ENCODE assay signal across 18 cellular contexts in genomic region chr10:99537381-99538286, GRCh38. TPM values are rescaled to one million over a fixed set of nuclear protein-coding genes. Genes with fewer than 3 reads are reported as not detected.
DNase-seq lines count a peak whose midpoint lies in the region; ATAC-seq and TF ChIP-seq lines count a peak whose summit lies in the region.
"Had no signal": no experiment of that assay in that cellular context is flagged by ENCODE, and none has a peak within 500 bp of the region (broad histone marks: within the 10 kb centered on the region; RNA-seq: fewer than 3 reads in every experiment).

No MANE protein-coding gene starts in this region.

- no peak overlapping the region for H2AFZ ChIP-seq in SK-N-SH (ENCODE audit: low read depth)

- H3K4me2 ChIP-seq in SK-N-SH, result no peak overlapping the region

- POLR2A ChIA-PET in SK-N-SH (lab: Yijun Ruan, JAX), result no interaction called here

- H3K27me3 Mint-ChIP-seq in activated T-helper 17 cell treated with anti-CD3 and anti-CD28 coated beads, Interleukin-2, amount 50 U/mL, for 72 hours, result peaks cover 59% of the 10 kb centered on the region

- H3K27ac Mint-ChIP-seq in activated T-helper 17 cell treated with anti-CD3 and anti-CD28 coated beads, Interleukin-2, amount 50 U/mL, for 72 hours, result no peak overlapping the region
- H3K27ac Mint-ChIP-seq: HFFc6 had no signal

- no peak overlapping the region for H3K4me3 Mint-ChIP-seq in activated T-helper 17 cell treated with anti-CD3 and anti-CD28 coated beads, Interleukin-2, amount 50 U/mL, for 72 hours
- H3K4me3 Mint-ChIP-seq: HFFc6 had no signal

- no peaks in the 10 kb centered on the region for H3K9me2 ChIP-seq in SK-N-SH

- WGBS in SK-N-SH (ENCODE audit: low lambda C conversion rate), result 26% methylated on average over 41 of the region's 43 CpGs

- peak; percentile 52 for DNase-seq in SK-N-SH
- no peak for DNase-seq in Peyer's patch
- peak; percentile 57 for DNase-seq in retina
- no peak for DNase-seq in NCI-H1436 (lab: John Stamatoyannopoulos, UW)
- DNase-seq: activated CD4-positive, alpha-beta T cell treated with anti-CD3 and anti-CD28 coated beads, Interleukin-2, amount 50 U/mL, for 1 hour; foreskin fibroblast; HFFc6; kidney glomerular epithelial cell; NCI-H446; stimulated activated CD4-positive, alpha-beta T cell treated with anti-CD3 and anti-CD28 coated beads, Interleukin-12 subunit alpha, Interleukin-12 subunit beta, amount 100 ng/mL, for 4 hours had no signal

- peaks cover 95% of the 10 kb centered on the region for H3K27me3 ChIP-seq in SK-N-SH (ENCODE audit: insufficient read depth)
- H3K27me3 ChIP-seq in Peyer's patch, result peaks cover 0 to 38% of the 10 kb centered on the region in 2 donors
- H3K27me3 ChIP-seq in iPS-18a (ENCODE audit: control insufficient read depth, insufficient read depth, low read length), result peaks cover 100% of the 10 kb centered on the region

- H3K9me3 ChIP-seq in SK-N-SH (no peaks in the 10 kb centered on the region), Peyer's patch (no peaks in the 10 kb centered on the region), iPS-18a (ENCODE audit: control insufficient read depth, low read depth, low read length) (peaks cover 8% of the 10 kb centered on the region)
- H3K9me3 ChIP-seq: neutrophil had no signal

- no peaks in the 10 kb centered on the region for H3K79me2 ChIP-seq in SK-N-SH (ENCODE audit: insufficient read depth)

- H3K9ac ChIP-seq in SK-N-SH (no peak overlapping the region), iPS-18a (ENCODE audit: low read length) (no peak overlapping the region)

- H3K36me3 Mint-ChIP-seq in activated T-helper 17 cell treated with anti-CD3 and anti-CD28 coated beads, Interleukin-2, amount 50 U/mL, for 72 hours (ENCODE audit: low read depth), result no peaks in the 10 kb centered on the region

- peaks cover 10% of the 10 kb centered on the region for H3K4me1 Mint-ChIP-seq in activated T-helper 17 cell treated with anti-CD3 and anti-CD28 coated beads, Interleukin-2, amount 50 U/mL, for 72 hours

- TF ChIP-seq RAD21 in SK-N-SH (IDR thresholded peaks at IDR 0.05; ENCODE audit: low read length), result no peak

- no peaks in the 10 kb centered on the region for H3K36me3 ChIP-seq in SK-N-SH (replicated peaks in 1 of 2; ENCODE audit: control insufficient read depth in 1 of 2, insufficient read depth in 2 of 2, low read length in 1 of 2)
- no peaks in the 10 kb centered on the region for H3K36me3 ChIP-seq in Peyer's patch
- no peaks in the 10 kb centered on the region for H3K36me3 ChIP-seq in iPS-18a (ENCODE audit: control insufficient read depth, low read depth, low read length)
- H3K36me3 ChIP-seq: neutrophil had no signal

- ATAC-seq in SK-N-SH treated with all-trans-retinoic acid at 6 μM for 48 hours (no peak), HG02571 (IDR thresholded peaks at IDR 0.05; ENCODE audit: unreplicated experiment) (no peak)
- no peak for ATAC-seq in activated T-helper 17 cell treated with anti-CD3 and anti-CD28 coated beads, Interleukin-2, amount 50 U/mL, for 72 hours (replicated peaks)
- ATAC-seq: Panc1 had no signal

- TF ChIP-seq POLR2A in Peyer's patch (IDR thresholded peaks at IDR 0.05), result no peak

- H4K20me1 ChIP-seq in SK-N-SH (ENCODE audit: insufficient read depth), result no peaks in the 10 kb centered on the region; the same call in 1 of the 2 replicates

- CTCF ChIA-PET in SK-N-SH (lab: Yijun Ruan, JAX), result interaction anchor here (1.1 kb wide), 2 partner anchors 53 to 74 kb away, joined by 3 to 5 read pairs; no protein-coding TSS in a partner anchor

- no peak for TF ChIP-seq CTCF in SK-N-SH (IDR thresholded peaks at IDR 0.05)
- TF ChIP-seq CTCF in Peyer's patch (IDR thresholded peaks at IDR 0.05), result no peak

- no peaks in the 10 kb centered on the region; a peak in 1 of 4 replicates for H3K4me1 ChIP-seq in SK-N-SH (ENCODE audit: control insufficient read depth in 1 of 2, insufficient read depth in 2 of 2, low read depth in 1 of 2, low read length in 1 of 2)
- peaks cover 0 to 41% (median 5%) of the 10 kb centered on the region in 4 donors for H3K4me1 ChIP-seq in Peyer's patch
- H3K4me1 ChIP-seq in iPS-18a (ENCODE audit: control insufficient read depth, low read depth, low read length), result peaks cover 12% of the 10 kb centered on the region

- H3K4me3 ChIP-seq in SK-N-SH (ENCODE audit: low read depth in 2 of 2, low read length in 1 of 2) (no peak overlapping the region), Peyer's patch (peak overlapping the region; percentile 37 to 59 (median 49)), iPS-18a (ENCODE audit: low read length) (peak overlapping the region; percentile 35)

- H3F3A ChIP-seq in SK-N-SH (replicated peaks; ENCODE audit: insufficient read depth), result no peaks in the 10 kb centered on the region

- H3K27ac ChIP-seq in SK-N-SH (ENCODE audit: low read depth in 2 of 2, low read length in 1 of 2) (no peak overlapping the region), Peyer's patch (peak overlapping the region; percentile 40 to 92 (median 66)), iPS-18a (ENCODE audit: low read length) (no peak overlapping the region)
- H3K27ac ChIP-seq: neutrophil had no signal

- H3K9me3 Mint-ChIP-seq in activated T-helper 17 cell treated with anti-CD3 and anti-CD28 coated beads, Interleukin-2, amount 50 U/mL, for 72 hours, result no peaks in the 10 kb centered on the region
- H3K9me3 Mint-ChIP-seq: HFFc6 had no signal

- TF ChIP-seq EP300 in SK-N-SH (IDR thresholded peaks at IDR 0.05; ENCODE audit: borderline replicate concordance in 1 of 2, low read depth in 1 of 2, low read length in 1 of 2), result no peak

TF ChIP-seq in SK-N-SH, 30 proteins besides CTCF, POLR2A, EP300 and RAD21:
- TF ChIP-seq EZH2phosphoT487 (IDR thresholded peaks at IDR 0.05; ENCODE audit: borderline replicate concordance, low read depth) (peak; percentile 88; the same call in 1 of the 2 replicates), FOXM1 (IDR thresholded peaks at IDR 0.05; ENCODE audit: low read depth) (no peak), JUND (IDR thresholded peaks at IDR 0.05) (no peak), MAX (IDR thresholded peaks at IDR 0.05; ENCODE audit: low read depth) (no peak), SIN3A (IDR thresholded peaks at IDR 0.05; ENCODE audit: borderline replicate concordance, low read depth, low read length) (no peak), NRF1 (IDR thresholded peaks at IDR 0.05; ENCODE audit: low read depth, low read length) (no peak), FOXJ3 (CRISPR knock-in tag; IDR thresholded peaks at IDR 0.05) (no peak)

TF ChIP-seq in SK-N-SH treated with all-trans-retinoic acid at 6 μM for 48 hours, 23 proteins besides CTCF, POLR2A, EP300 and RAD21:
- no peak for TF ChIP-seq ARNTL (CRISPR knock-in tag; IDR thresholded peaks at IDR 0.05; ENCODE audit: borderline replicate concordance, low read depth)
- TF ChIP-seq TOX (CRISPR knock-in tag; IDR thresholded peaks at IDR 0.05; ENCODE audit: borderline replicate concordance), result no peak
- TF ChIP-seq TCF4 (CRISPR knock-in tag; IDR thresholded peaks at IDR 0.05; ENCODE audit: borderline replicate concordance), result no peak
- no peak for TF ChIP-seq RARB (CRISPR knock-in tag; IDR thresholded peaks at IDR 0.05)
- TF ChIP-seq PATZ1 (CRISPR knock-in tag; IDR thresholded peaks at IDR 0.05; ENCODE audit: borderline replicate concordance), result no peak
- no peak for TF ChIP-seq GLIS3 (CRISPR knock-in tag; IDR thresholded peaks at IDR 0.05)
- no peak for TF ChIP-seq ZNF8 (CRISPR knock-in tag; IDR thresholded peaks at IDR 0.05)
- no peak for TF ChIP-seq ZC3H10 (CRISPR knock-in tag; IDR thresholded peaks at IDR 0.05)
- TF ChIP-seq POU6F1 (CRISPR knock-in tag; IDR thresholded peaks at IDR 0.05; ENCODE audit: borderline replicate concordance, low read depth), result no peak

RNA-seq across cellular contexts. Expression of gene NKX2-3, which starts 4.9 kb away (rescaled TPM):
- polyA plus RNA-seq in SK-N-SH (2012; rRNA removed), result not detected in 2 replicates
- polyA plus RNA-seq in SK-N-SH (2012; cell fraction: cytosol; rRNA removed), result not detected in 2 replicates
- not detected in 2 replicates for polyA plus RNA-seq in SK-N-SH (2012; cell fraction: nucleus; rRNA removed)
- total RNA-seq in Peyer's patch, result 10 to 100 TPM in 2 of 4 donors, 1 to 10 TPM in 2; 4.9 to 19.0 (median 8.7) TPM
- total RNA-seq in activated T-helper 17 cell treated with anti-CD3 and anti-CD28 coated beads, Interleukin-2, amount 50 U/mL, for 72 hours, result not detected
- total RNA-seq: A673; HFFc6; T-helper 2 cell treated with Interferon-gamma antibody and Interleukin-4, amounts not matched to agents 100 ng/mL and 5 ng/mL, for 36 hours had no signal

Comparison
In these comparisons a context has a peak if more than half of its experiments do, and no peak if none do; other contexts are left out.
1. DNase-seq: peak in SK-N-SH (single experiment) and retina (single experiment); none in Peyer's patch (0 of 3) and NCI-H1436 (single experiment).
2. H3K27ac ChIP-seq: peak in Peyer's patch (4 of 4); none in SK-N-SH (0 of 2) and iPS-18a (single experiment).
3. H3K4me3 ChIP-seq: peak in Peyer's patch (4 of 4) and iPS-18a (single experiment); none in SK-N-SH (0 of 2).
4. RNA of gene NKX2-3, which starts 4.9 kb away (total RNA-seq): 4.9 to 19.0 TPM in Peyer's patch; not detected in activated T-helper 17 cell treated with anti-CD3 and anti-CD28 coated beads, Interleukin-2, amount 50 U/mL, for 72 hours; every median in the first group is over 4 times any median in the second.